9 cellular contexts compared by ENCODE assay signal in the genomic region with DNA sequence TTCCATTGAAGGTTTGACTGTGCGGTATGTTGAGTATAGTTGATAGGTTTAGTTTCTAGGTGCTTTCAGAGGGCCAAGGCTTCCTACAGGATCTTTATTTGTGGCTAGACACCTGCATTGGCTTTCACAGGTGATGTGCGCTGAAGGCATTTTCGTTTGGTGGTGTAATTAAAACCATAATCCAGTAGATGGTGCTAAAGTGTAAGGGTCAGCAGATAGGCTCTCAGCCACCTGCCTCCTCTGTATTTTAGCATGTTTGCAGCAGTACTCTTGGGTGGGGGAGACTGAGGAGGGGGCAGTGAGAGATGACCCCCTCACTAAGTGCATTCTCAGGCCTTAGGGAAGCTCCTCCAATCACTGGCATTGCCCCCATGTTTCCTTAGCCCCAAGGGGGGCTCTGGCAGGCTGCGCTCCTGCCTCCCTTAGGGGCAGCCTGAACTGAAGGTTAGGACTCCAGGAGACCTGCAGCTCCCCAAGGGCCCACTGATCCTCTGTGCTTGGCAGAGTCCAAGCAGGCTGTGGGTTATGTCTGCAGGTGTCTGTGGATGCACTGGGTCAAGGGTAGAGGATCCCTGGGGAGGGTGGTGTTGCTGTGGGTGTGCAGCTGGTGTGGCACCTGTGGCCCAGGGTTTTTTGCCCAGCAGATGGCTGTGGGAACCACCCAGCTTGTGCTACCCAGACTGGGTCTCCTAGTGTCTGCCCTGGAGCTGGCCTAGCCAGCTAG. TPM values are rescaled to one million over a fixed set of nuclear protein-coding genes. Genes with fewer than 3 reads are reported as not detected.
DNase-seq lines count a peak whose midpoint lies in the region; ATAC-seq and TF ChIP-seq lines count a peak whose summit lies in the region.
"Had no signal": no experiment of that assay in that cellular context is flagged by ENCODE, and none has a peak within 500 bp of the region (broad histone marks: within the 10 kb centered on the region; RNA-seq: fewer than 3 reads in every experiment).

No MANE protein-coding gene starts in this region.

- H3K27ac ChIP-seq in heart left ventricle = no peak overlapping the region

- no peak for TF ChIP-seq POLR2A in heart left ventricle (IDR thresholded peaks at IDR 0.05)

- no peak overlapping the region for H3K27ac Mint-ChIP-seq in endothelial cell (ENCODE audit: unreplicated experiment)
- H3K27ac Mint-ChIP-seq: activated naive CD4-positive, alpha-beta T cell treated with anti-CD3 and anti-CD28 coated beads, Interleukin-2, amount 50 U/mL, for 24 hours had no signal

- no peaks in the 10 kb centered on the region for H3K4me1 ChIP-seq in heart left ventricle

- no peaks in the 10 kb centered on the region for H3K9me3 Mint-ChIP-seq in endothelial cell (ENCODE audit: unreplicated experiment)
- H3K9me3 Mint-ChIP-seq: activated naive CD4-positive, alpha-beta T cell treated with anti-CD3 and anti-CD28 coated beads, Interleukin-2, amount 50 U/mL, for 24 hours had no signal

- no peaks in the 10 kb centered on the region for H3K36me3 ChIP-seq in heart left ventricle

- H3K9me3 ChIP-seq in heart left ventricle = peaks cover 0 to 11% (median 0%) of the 10 kb centered on the region in 12 donors

- DNase-seq in heart left ventricle (no peak), left cardiac atrium (no peak), NCI-H748 treated with DMSO at 0.1 percent for 48 hours (lab: John Stamatoyannopoulos, UW) (peak; percentile 15), endothelial cell (ENCODE audit: low spot score) (no peak), renal cortical epithelial cell (ENCODE audit: low read depth) (peak; percentile 34), ureter (ENCODE audit: low spot score) (no peak), NCI-H1930 (lab: John Stamatoyannopoulos, UW) (no peak)

- H3K4me1 Mint-ChIP-seq in endothelial cell (ENCODE audit: unreplicated experiment) = peaks cover 2% of the 10 kb centered on the region
- H3K4me1 Mint-ChIP-seq: activated naive CD4-positive, alpha-beta T cell treated with anti-CD3 and anti-CD28 coated beads, Interleukin-2, amount 50 U/mL, for 24 hours had no signal

- intact Hi-C loops in heart left ventricle (cut with DNase I) = loop anchor here in 5 of 10 donors (5.0 to 10.0 kb wide), 2 partner anchors 624 to 626 kb away; no protein-coding TSS in a partner anchor
- intact Hi-C loops in left cardiac atrium (cut with DNase I) = no loop called here

- H3K27me3 ChIP-seq in heart left ventricle = peaks cover 0 to 32% (median 0%) of the 10 kb centered on the region in 9 donors

- TF ChIP-seq CTCF in heart left ventricle (IDR thresholded peaks at IDR 0.05) (peak in 11 of 12 donors; percentile 15 to 53 (median 33)), endothelial cell (IDR thresholded peaks at IDR 0.05; ENCODE audit: unreplicated experiment) (peak; percentile 41)

- no peaks in the 10 kb centered on the region for H3K36me3 Mint-ChIP-seq in endothelial cell (ENCODE audit: low read depth, unreplicated experiment)

- H3K27me3 Mint-ChIP-seq in endothelial cell (ENCODE audit: unreplicated experiment) = no peaks in the 10 kb centered on the region

- ATAC-seq in heart left ventricle (no peak), left cardiac atrium (no peak), HG03139 (IDR thresholded peaks at IDR 0.05; ENCODE audit: unreplicated experiment) (no peak)

- WGBS in heart left ventricle, 4 donors = 47 to 59% (median 53%) methylated on average over 3 to 4 of the region's 4 CpGs

- H3K4me3 Mint-ChIP-seq in endothelial cell (ENCODE audit: unreplicated experiment) = no peak overlapping the region
- H3K4me3 Mint-ChIP-seq: activated naive CD4-positive, alpha-beta T cell treated with anti-CD3 and anti-CD28 coated beads, Interleukin-2, amount 50 U/mL, for 24 hours had no signal

- no peak overlapping the region for H3K4me3 ChIP-seq in heart left ventricle

RNA-seq across cellular contexts. Expression of gene CDK20, which starts 23.4 kb away (rescaled TPM):
- total RNA-seq in heart left ventricle (1 to 10 TPM; 1.2 to 4.8 (median 1.9) TPM), left cardiac atrium (1 to 10 TPM; 3.6 to 3.7 TPM), endothelial cell (ENCODE audit: unreplicated experiment) (1.4 TPM), renal cortical epithelial cell (5.2 and 16.8 TPM in 2 replicates), ureter (11.4 TPM)
- polyA plus RNA-seq in heart left ventricle = 1 to 10 TPM; 1.6 to 3.1 TPM

RNA-seq across cellular contexts. Expression of gene SPATA31C1, which starts 33.2 kb away (rescaled TPM):
- total RNA-seq in heart left ventricle = not detected
- polyA plus RNA-seq in heart left ventricle = not detected
- not detected for total RNA-seq in left cardiac atrium
- total RNA-seq in endothelial cell (ENCODE audit: unreplicated experiment) = not detected
- not detected in 2 replicates for total RNA-seq in renal cortical epithelial cell
- not detected for total RNA-seq in ureter

Comparison
In these comparisons a context has a peak if more than half of its experiments do, and no peak if none do; other contexts are left out.
1. DNase-seq: peak in NCI-H748 treated with DMSO at 0.1 percent for 48 hours (single experiment) and renal cortical epithelial cell (single experiment); none in heart left ventricle (0 of 5), left cardiac atrium (single experiment), endothelial cell (single experiment), ureter (single experiment) and NCI-H1930 (0 of 2).